ENCODE assay signal across 23 cellular contexts in genomic region chr17:57562231-57562630, GRCh38.
DNase-seq lines count a peak whose midpoint lies in the region; ATAC-seq, FAIRE-seq and TF ChIP-seq lines count a peak whose summit lies in the region.
"Had no signal": no experiment of that assay in that cellular context is flagged by ENCODE, and none has a peak within 500 bp of the region (broad histone marks: within the 10 kb centered on the region; RNA-seq: fewer than 3 reads in every experiment).

No MANE protein-coding gene starts in this region.

- no peak overlapping the region for H2AFZ ChIP-seq in DND-41 (ENCODE audit: low read depth, low read length)

- FAIRE-seq in HTR-8/SVneo (lab: Jason Lieb, UNC): no peak
- FAIRE-seq: RCC 7860, small intestine had no signal

- no peaks in the 10 kb centered on the region for H3K27me3 ChIP-seq in CD4-positive, CD25-positive, alpha-beta regulatory T cell (ENCODE audit: control insufficient read depth, insufficient read depth, low read length)
- no peaks in the 10 kb centered on the region for H3K27me3 ChIP-seq in DND-41 (ENCODE audit: insufficient read depth, low read length, poor library complexity)
- H3K27me3 ChIP-seq in left ventricle myocardium inferior (ENCODE audit: low read depth): no peaks in the 10 kb centered on the region
- H3K27me3 ChIP-seq: tibial artery had no signal

- DNase-seq in CD4-positive, CD25-positive, alpha-beta regulatory T cell: no peak
- no peak for DNase-seq in DND-41
- no peak for DNase-seq in neural crest cell (ENCODE audit: low read depth, low spot score)
- DNase-seq in HTR-8/SVneo (ENCODE audit: insufficient read length, low spot score): no peak
- DNase-seq in left ventricle myocardium inferior: no peak
- DNase-seq: activated CD4-positive, alpha-beta memory T cell treated with anti-CD3 and anti-CD28 coated beads, Interleukin-2, amount 10 ng/mL, durations not matched to agents 7 days and 5 days; activated naive CD4-positive, alpha-beta T cell; aorta; GOT3; IMR-90; left ventricle myocardium superior; NCI-H2107; NCI-H510A treated with DMSO at 0.1 percent for 48 hours; small intestine; stimulated activated naive CD4-positive, alpha-beta T cell; T-helper 2 cell; tibial artery had no signal

- no peak overlapping the region for H3K4me3 Mint-ChIP-seq in CD4-positive, CD25-positive, alpha-beta regulatory T cell
- H3K4me3 Mint-ChIP-seq in brain: peak overlapping the region in 3 of 5 experiments; percentile 9 to 49 (median 11)
- peak overlapping the region; percentile 39 for H3K4me3 Mint-ChIP-seq in neural crest cell
- H3K4me3 Mint-ChIP-seq: activated CD4-positive, alpha-beta memory T cell treated with anti-CD3 and anti-CD28 coated beads, Interleukin-2, amount 10 ng/mL, durations not matched to agents 7 days and 5 days; central memory CD8-positive, alpha-beta T cell had no signal

- H3K27ac ChIP-seq in CD4-positive, CD25-positive, alpha-beta regulatory T cell (ENCODE audit: insufficient read depth, low read length, poor library complexity, severe bottlenecking): no peak overlapping the region
- peak overlapping the region; percentile 72 for H3K27ac ChIP-seq in DND-41 (ENCODE audit: low read length)
- H3K27ac ChIP-seq in left ventricle myocardium inferior (replicated peaks): no peak overlapping the region
- H3K27ac ChIP-seq: HL-60, tibial artery, VCaP had no signal

- H3K4me1 ChIP-seq in CD4-positive, CD25-positive, alpha-beta regulatory T cell (ENCODE audit: control insufficient read depth, insufficient read depth, low read length, poor library complexity, severe bottlenecking): no peaks in the 10 kb centered on the region
- H3K4me1 ChIP-seq in DND-41 (ENCODE audit: insufficient read depth, low read length) (peaks cover 40% of the 10 kb centered on the region), left ventricle myocardium inferior (peaks cover 16% of the 10 kb centered on the region)

- intact Hi-C loops in left ventricle myocardium inferior (cut with micrococcal nuclease): no loop called here

- H4K20me1 ChIP-seq in DND-41 (ENCODE audit: insufficient read depth, low read length): peaks cover 7% of the 10 kb centered on the region

- ATAC-seq in CD4-positive, CD25-positive, alpha-beta regulatory T cell (ENCODE audit: low read depth in 2 of 2): no peak
- ATAC-seq in DND-41 (ENCODE audit: insufficient read depth, low read depth) (no peak), HG03139 (IDR thresholded peaks at IDR 0.05; ENCODE audit: unreplicated experiment) (no peak)
- ATAC-seq: left ventricle myocardium superior had no signal

- no peak overlapping the region for H3K4me3 ChIP-seq in CD4-positive, CD25-positive, alpha-beta regulatory T cell (ENCODE audit: low read depth, low read length)
- H3K4me3 ChIP-seq in DND-41 (ENCODE audit: low read depth in 1 of 2, low read length in 2 of 2) (no peak overlapping the region), left ventricle myocardium inferior (no peak overlapping the region)
- H3K4me3 ChIP-seq: tibial artery had no signal

- H3K9me3 Mint-ChIP-seq in CD4-positive, CD25-positive, alpha-beta regulatory T cell: no peaks in the 10 kb centered on the region
- H3K9me3 Mint-ChIP-seq in brain (no peaks in the 10 kb centered on the region), neural crest cell (no peaks in the 10 kb centered on the region)
- H3K9me3 Mint-ChIP-seq: activated CD4-positive, alpha-beta memory T cell treated with anti-CD3 and anti-CD28 coated beads, Interleukin-2, amount 10 ng/mL, durations not matched to agents 7 days and 5 days; central memory CD8-positive, alpha-beta T cell had no signal

- peaks cover 17% of the 10 kb centered on the region for H3K36me3 Mint-ChIP-seq in CD4-positive, CD25-positive, alpha-beta regulatory T cell
- H3K36me3 Mint-ChIP-seq in brain (no peaks in the 10 kb centered on the region), neural crest cell (ENCODE audit: low read depth) (no peaks in the 10 kb centered on the region)

- peak overlapping the region in 2 of 3 donors; percentile 4 to 44 for H3K27ac Mint-ChIP-seq in CD4-positive, CD25-positive, alpha-beta regulatory T cell
- H3K27ac Mint-ChIP-seq in brain (peak overlapping the region; percentile 33 to 91 (median 90)), neural crest cell (ENCODE audit: unreplicated experiment) (peak overlapping the region; percentile 64)
- H3K27ac Mint-ChIP-seq: activated CD4-positive, alpha-beta memory T cell treated with anti-CD3 and anti-CD28 coated beads, Interleukin-2, amount 10 ng/mL, durations not matched to agents 7 days and 5 days had no signal

- peaks cover 13% of the 10 kb centered on the region for H3K36me3 ChIP-seq in CD4-positive, CD25-positive, alpha-beta regulatory T cell (ENCODE audit: control insufficient read depth, insufficient read depth, low read length)
- H3K36me3 ChIP-seq in DND-41 (ENCODE audit: insufficient read depth, low read length) (peaks cover 96% of the 10 kb centered on the region), left ventricle myocardium inferior (peaks cover 2% of the 10 kb centered on the region)
- H3K36me3 ChIP-seq: tibial artery had no signal

- no peaks in the 10 kb centered on the region for H3K9me3 ChIP-seq in CD4-positive, CD25-positive, alpha-beta regulatory T cell (ENCODE audit: control insufficient read depth in 2 of 2, low read length in 2 of 2)
- H3K9me3 ChIP-seq in DND-41 (ENCODE audit: insufficient read depth, low read length, severe bottlenecking) (no peaks in the 10 kb centered on the region), left ventricle myocardium inferior (replicated peaks) (no peaks in the 10 kb centered on the region)
- H3K9me3 ChIP-seq: tibial artery had no signal

- H3K4me1 Mint-ChIP-seq in CD4-positive, CD25-positive, alpha-beta regulatory T cell: peaks cover 0 to 29% (median 9%) of the 10 kb centered on the region in 4 donors
- H3K4me1 Mint-ChIP-seq in brain (peaks cover 95% of the 10 kb centered on the region), neural crest cell (peaks cover 68% of the 10 kb centered on the region)
- H3K4me1 Mint-ChIP-seq: activated CD4-positive, alpha-beta memory T cell treated with anti-CD3 and anti-CD28 coated beads, Interleukin-2, amount 10 ng/mL, durations not matched to agents 7 days and 5 days had no signal

- H3K9ac ChIP-seq in DND-41 (ENCODE audit: low read depth, low read length): no peak overlapping the region

- H3K27me3 Mint-ChIP-seq in CD4-positive, CD25-positive, alpha-beta regulatory T cell: no peaks in the 10 kb centered on the region
- peaks cover 4% of the 10 kb centered on the region for H3K27me3 Mint-ChIP-seq in brain
- H3K27me3 Mint-ChIP-seq in neural crest cell (ENCODE audit: low read depth): peaks cover 3% of the 10 kb centered on the region
- H3K27me3 Mint-ChIP-seq: activated CD4-positive, alpha-beta memory T cell treated with anti-CD3 and anti-CD28 coated beads, Interleukin-2, amount 10 ng/mL, durations not matched to agents 7 days and 5 days; central memory CD8-positive, alpha-beta T cell had no signal

- TF ChIP-seq CTCF in DND-41 (IDR thresholded peaks at IDR 0.05; ENCODE audit: borderline replicate concordance, extremely low read depth, low read length, poor library complexity, severe bottlenecking): no peak
- no peak for TF ChIP-seq CTCF in brain (conservative IDR thresholded peaks at IDR 0.05)
- TF ChIP-seq CTCF in neural crest cell (conservative IDR thresholded peaks at IDR 0.05): no peak
- TF ChIP-seq CTCF in left ventricle myocardium inferior (IDR thresholded peaks at IDR 0.05; ENCODE audit: borderline replicate concordance): no peak

- H3K4me2 ChIP-seq in DND-41 (ENCODE audit: insufficient read depth, low read length): no peak overlapping the region

- H3K79me2 ChIP-seq in DND-41 (ENCODE audit: insufficient read depth, low read length): peaks cover 98% of the 10 kb centered on the region

Comparison
In these comparisons a context has a peak if more than half of its experiments do, and no peak if none do; other contexts are left out.
1. H3K27ac Mint-ChIP-seq: peak in every context shown above with its lines; median percentile 90 in brain; 64 in neural crest cell; 24 in CD4-positive, CD25-positive, alpha-beta regulatory T cell.
2. H3K4me3 Mint-ChIP-seq: peak in brain (3 of 5) and neural crest cell (single experiment); none in CD4-positive, CD25-positive, alpha-beta regulatory T cell (0 of 4).